In the genomic region with DNA sequence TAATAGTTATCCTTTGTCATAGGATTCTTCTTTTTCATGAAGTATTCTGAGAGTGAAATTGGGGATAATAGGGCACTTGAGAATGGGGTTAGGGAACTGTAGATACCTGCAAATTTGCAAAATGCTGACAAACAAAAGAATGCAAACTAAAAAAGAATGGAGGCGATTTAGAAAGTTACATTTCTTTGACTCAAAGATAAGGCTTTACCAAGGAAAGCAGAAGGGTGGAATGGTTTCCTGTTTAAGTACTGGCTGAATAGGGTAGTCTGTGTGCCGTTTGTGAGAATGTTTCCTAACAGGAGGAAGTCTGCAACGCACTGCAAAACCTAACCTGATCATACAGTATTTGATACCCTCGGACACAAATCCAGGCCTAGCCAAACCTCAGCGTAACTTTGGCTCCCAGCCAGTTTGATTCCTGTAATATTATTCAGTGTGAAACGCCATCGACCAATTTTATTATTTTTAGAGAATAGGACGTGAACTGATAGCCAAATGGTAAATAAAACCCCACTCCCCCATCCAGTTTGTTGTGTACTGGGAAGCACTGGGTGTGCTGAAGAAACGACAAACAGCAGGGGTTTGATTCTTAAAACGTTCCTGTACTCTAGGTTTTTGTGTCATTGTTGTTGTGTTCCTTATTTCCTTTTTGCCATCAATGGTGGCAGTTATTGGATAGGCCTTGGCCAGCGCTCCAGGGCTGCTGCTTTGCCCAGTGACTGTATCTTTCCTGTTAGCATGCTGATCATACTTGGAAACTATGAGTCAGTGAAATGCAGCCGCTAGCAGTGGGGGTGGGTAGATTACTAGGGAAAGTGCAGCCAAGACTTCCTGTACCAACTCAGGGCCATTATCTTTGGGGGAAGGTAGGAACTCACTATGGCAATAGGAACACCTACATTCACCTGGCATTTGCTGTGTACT, we compare ENCODE assay signal across 8 cellular contexts.
DNase-seq lines count a peak whose midpoint lies in the region; ATAC-seq, FAIRE-seq and TF ChIP-seq lines count a peak whose summit lies in the region.

No MANE protein-coding gene starts in this region.

- no peak overlapping the region for H3K4me2 ChIP-seq in neuronal stem cell (ENCODE audit: insufficient read depth, low read length, poor library complexity, severe bottlenecking)

- no peak overlapping the region for H3K4ac ChIP-seq in neuronal stem cell (ENCODE audit: low read length)

- H3K9me3 Mint-ChIP-seq in activated T-helper 2 cell treated with anti-CD3 and anti-CD28 coated beads, Interferon-gamma antibody, Interleukin-2, Interleukin-4, amounts not matched to agents 10 μg/mL and 5 μg/mL and 100 μg/mL, durations not matched to agents 14 hours and 24 hours and 36 hours, result no peaks in the 10 kb centered on the region

- H3K27me3 Mint-ChIP-seq in activated T-helper 2 cell treated with anti-CD3 and anti-CD28 coated beads, Interferon-gamma antibody, Interleukin-2, Interleukin-4, amounts not matched to agents 10 μg/mL and 5 μg/mL and 100 μg/mL, durations not matched to agents 14 hours and 24 hours and 36 hours (ENCODE audit: low read depth), result no peaks in the 10 kb centered on the region

- peak overlapping the region; percentile 67 for H2AFZ ChIP-seq in neuronal stem cell (ENCODE audit: low read length)

- H3K4me1 ChIP-seq in BE2C (peaks cover 14% of the 10 kb centered on the region), neuronal stem cell (ENCODE audit: control insufficient read depth in 2 of 2, insufficient read depth in 1 of 2, low read depth in 1 of 2, low read length in 2 of 2) (peaks cover 10 to 20% of the 10 kb centered on the region in 2 donors), thoracic aorta (ENCODE audit: control insufficient read depth in 1 of 2, low read depth in 2 of 2) (peaks cover 38 to 82% of the 10 kb centered on the region in 2 donors)

- no peaks in the 10 kb centered on the region for H3K27me3 ChIP-seq in BE2C
- no peaks in the 10 kb centered on the region for H3K27me3 ChIP-seq in neuronal stem cell (ENCODE audit: control insufficient read depth in 3 of 3, insufficient read depth in 3 of 3, low read depth in 1 of 3, low read length in 3 of 3)
- H3K27me3 ChIP-seq in thoracic aorta (replicated peaks; ENCODE audit: insufficient read depth), result no peaks in the 10 kb centered on the region

- H3K9me3 ChIP-seq in BE2C (no peaks in the 10 kb centered on the region), neuronal stem cell (replicated peaks in 1 of 2; ENCODE audit: control insufficient read depth in 2 of 2, insufficient read depth in 1 of 2, low read depth in 1 of 2, low read length in 2 of 2) (peaks cover 0 to 2% of the 10 kb centered on the region in 2 donors), thoracic aorta (no peaks in the 10 kb centered on the region)

- no peak overlapping the region for H2AK5ac ChIP-seq in neuronal stem cell (ENCODE audit: low read depth, low read length)

- H3K9ac ChIP-seq in neuronal stem cell (ENCODE audit: low read depth, low read length, poor library complexity), result no peak overlapping the region

- H2BK120ac ChIP-seq in neuronal stem cell (ENCODE audit: low read depth, low read length), result no peak overlapping the region

- intact Hi-C loops in activated T-helper 2 cell treated with anti-CD3 and anti-CD28 coated beads, Interferon-gamma antibody, Interleukin-2, Interleukin-4, amounts not matched to agents 10 μg/mL and 5 μg/mL and 100 μg/mL, durations not matched to agents 14 hours and 24 hours and 36 hours (cut with micrococcal nuclease), result loop anchor here (1.0 kb wide), 1 partner anchor 13 kb away; no protein-coding TSS in a partner anchor

- peak; percentile 92 for FAIRE-seq in RCC 7860 (lab: Jason Lieb, UNC)

- no peak overlapping the region for H3K18ac ChIP-seq in neuronal stem cell (ENCODE audit: low read length)

- H3K4me1 Mint-ChIP-seq in activated T-helper 2 cell treated with anti-CD3 and anti-CD28 coated beads, Interferon-gamma antibody, Interleukin-2, Interleukin-4, amounts not matched to agents 10 μg/mL and 5 μg/mL and 100 μg/mL, durations not matched to agents 14 hours and 24 hours and 36 hours (ENCODE audit: low read depth), result peaks cover 39% of the 10 kb centered on the region

- no peak overlapping the region for H3K23ac ChIP-seq in neuronal stem cell (ENCODE audit: low read depth, low read length, poor library complexity)

- H4K8ac ChIP-seq in neuronal stem cell (ENCODE audit: low read depth, low read length), result no peak overlapping the region

- H3K27ac Mint-ChIP-seq in activated T-helper 2 cell treated with anti-CD3 and anti-CD28 coated beads, Interferon-gamma antibody, Interleukin-2, Interleukin-4, amounts not matched to agents 10 μg/mL and 5 μg/mL and 100 μg/mL, durations not matched to agents 14 hours and 24 hours and 36 hours, result peak overlapping the region; percentile 83

- no peak overlapping the region for H4K91ac ChIP-seq in neuronal stem cell (ENCODE audit: low read depth, low read length, poor library complexity)

- no peak overlapping the region for H2BK15ac ChIP-seq in neuronal stem cell (ENCODE audit: low read length)

- H3K27ac ChIP-seq in neuronal stem cell (replicated peaks; ENCODE audit: low read length), result no peak overlapping the region
- H3K27ac ChIP-seq in thoracic aorta, result peak overlapping the region; percentile 79 to 85

- no peaks in the 10 kb centered on the region for H3K79me1 ChIP-seq in neuronal stem cell (ENCODE audit: low read depth, low read length)

- ATAC-seq in GM19438 (IDR thresholded peaks at IDR 0.05; ENCODE audit: low read depth, unreplicated experiment) (peak; percentile 63), thoracic aorta (ENCODE audit: insufficient number of reproducible peaks, low FRiP score, low read depth) (peak; percentile 96)

- peak overlapping the region; percentile 3 for H3K4me3 Mint-ChIP-seq in activated T-helper 2 cell treated with anti-CD3 and anti-CD28 coated beads, Interferon-gamma antibody, Interleukin-2, Interleukin-4, amounts not matched to agents 10 μg/mL and 5 μg/mL and 100 μg/mL, durations not matched to agents 14 hours and 24 hours and 36 hours (ENCODE audit: low read depth)

- DNase-seq in BE2C (peak; percentile 82), HK-2 (ENCODE audit: unreplicated experiment) (peak; percentile 87), RCC 7860 (ENCODE audit: low spot score) (peak; percentile 95), fibroblast of the conjunctiva (ENCODE audit: low read depth) (peak; percentile 95), neuronal stem cell (ENCODE audit: low spot score) (no peak), thoracic aorta (ENCODE audit: low spot score) (peak; percentile 80)
- peak; percentile 67 for DNase-seq in activated T-helper 2 cell treated with anti-CD3 and anti-CD28 coated beads, Interferon-gamma antibody, Interleukin-2, Interleukin-4, amounts not matched to agents 10 μg/mL and 5 μg/mL and 100 μg/mL, durations not matched to agents 14 hours and 24 hours and 36 hours (ENCODE audit: low spot score)

- no peak overlapping the region for H2BK12ac ChIP-seq in neuronal stem cell (ENCODE audit: low read length)

- no peak overlapping the region for H2BK5ac ChIP-seq in neuronal stem cell (ENCODE audit: low read length)

- no CpG with 5 or more reads among the region's 12 CpGs for WGBS in neuronal stem cell (ENCODE audit: extremely low coverage in 2 of 2, insufficient read length in 2 of 2, insufficient replicate concordance in 1 of 2), 2 donors

- H3K36me3 Mint-ChIP-seq in activated T-helper 2 cell treated with anti-CD3 and anti-CD28 coated beads, Interferon-gamma antibody, Interleukin-2, Interleukin-4, amounts not matched to agents 10 μg/mL and 5 μg/mL and 100 μg/mL, durations not matched to agents 14 hours and 24 hours and 36 hours (ENCODE audit: low read depth), result no peaks in the 10 kb centered on the region

- H3K4me3 ChIP-seq in BE2C (ENCODE audit: low read depth, low read length) (no peak overlapping the region), neuronal stem cell (ENCODE audit: low read length in 2 of 2) (no peak overlapping the region), thoracic aorta (peak overlapping the region; percentile 41)

- no peaks in the 10 kb centered on the region for H3K36me3 ChIP-seq in BE2C
- H3K36me3 ChIP-seq in neuronal stem cell (replicated peaks in 1 of 2; ENCODE audit: control insufficient read depth in 2 of 2, insufficient read depth in 2 of 2, low read length in 2 of 2), result no peaks in the 10 kb centered on the region
- no peaks in the 10 kb centered on the region for H3K36me3 ChIP-seq in thoracic aorta

- TF ChIP-seq CTCF in BE2C (IDR thresholded peaks at IDR 0.05; ENCODE audit: low read depth, low read length) (no peak), thoracic aorta (IDR thresholded peaks at IDR 0.05) (no peak)

- H3K14ac ChIP-seq in neuronal stem cell (ENCODE audit: low read length), result no peak overlapping the region
